ENCODE assay signal across 20 cellular contexts in genomic region chr16:70777973-70778406, GRCh38. TPM values are rescaled to one million over a fixed set of nuclear protein-coding genes. Genes with fewer than 3 reads are reported as not detected.
DNase-seq lines count a peak whose midpoint lies in the region; TF ChIP-seq lines count a peak whose summit lies in the region.
"Had no signal": no experiment of that assay in that cellular context is flagged by ENCODE, and none has a peak within 500 bp of the region (broad histone marks: within the 10 kb centered on the region; RNA-seq: fewer than 3 reads in every experiment).

No MANE protein-coding gene starts in this region.

- H3K4me3 Mint-ChIP-seq in activated naive CD8-positive, alpha-beta T cell treated with anti-CD3 and anti-CD28 coated beads for 36 hours, result no peak overlapping the region
- H3K4me3 Mint-ChIP-seq: activated CD8-positive, alpha-beta T cell treated with anti-CD3 and anti-CD28 coated beads, Interleukin-2, amount 10 ng/mL, durations not matched to agents 7 days and 5 days; activated T-helper 1 cell treated with anti-CD3 and anti-CD28 coated beads, Interleukin-12 subunit alpha, Interleukin-12 subunit beta, Interleukin-2, Interleukin-4 antibody, amounts not matched to agents 30 ng/mL and 10 ng/mL and 1 ng/mL, durations not matched to agents 14 hours and 24 hours and 36 hours had no signal

- H3K27ac Mint-ChIP-seq in activated naive CD8-positive, alpha-beta T cell treated with anti-CD3 and anti-CD28 coated beads for 36 hours, result no peak overlapping the region
- H3K27ac Mint-ChIP-seq: activated T-helper 1 cell treated with anti-CD3 and anti-CD28 coated beads, Interleukin-12 subunit alpha, Interleukin-12 subunit beta, Interleukin-2, Interleukin-4 antibody, amounts not matched to agents 30 ng/mL and 10 ng/mL and 1 ng/mL, durations not matched to agents 14 hours and 24 hours and 36 hours had no signal

- H3K9me3 Mint-ChIP-seq in activated naive CD8-positive, alpha-beta T cell treated with anti-CD3 and anti-CD28 coated beads for 36 hours, result peaks cover 5% of the 10 kb centered on the region
- H3K9me3 Mint-ChIP-seq: activated T-helper 1 cell treated with anti-CD3 and anti-CD28 coated beads, Interleukin-12 subunit alpha, Interleukin-12 subunit beta, Interleukin-2, Interleukin-4 antibody, amounts not matched to agents 30 ng/mL and 10 ng/mL and 1 ng/mL, durations not matched to agents 14 hours and 24 hours and 36 hours had no signal

- no peaks in the 10 kb centered on the region for H3K27me3 Mint-ChIP-seq in activated naive CD8-positive, alpha-beta T cell treated with anti-CD3 and anti-CD28 coated beads for 36 hours

- no peak overlapping the region for H3K4me3 ChIP-seq in AG10803 (ENCODE audit: low read length)
- peak overlapping the region; percentile 39; the same call in 1 of the 2 replicates for H3K4me3 ChIP-seq in LNCaP clone FGC (ENCODE audit: low read depth, low read length)
- no peak overlapping the region for H3K4me3 ChIP-seq in choroid plexus epithelial cell (ENCODE audit: low read depth, low read length)
- H3K4me3 ChIP-seq: coronary artery, mucosa of descending colon had no signal

- peak; percentile 28 for DNase-seq in AG10803 (ENCODE audit: low read depth)
- peak; percentile 97 for DNase-seq in LNCaP clone FGC (ENCODE audit: low read depth)
- DNase-seq in choroid plexus epithelial cell (ENCODE audit: low read depth), result peak; percentile 51
- peak; percentile 38 for DNase-seq in posterior vena cava (ENCODE audit: low spot score)
- DNase-seq in activated naive CD8-positive, alpha-beta T cell treated with anti-CD3 and anti-CD28 coated beads for 36 hours, result no peak
- DNase-seq in NCI-H226, result no peak
- DNase-seq in NCI-H2171 treated with DMSO at 0.1 percent for 48 hours (lab: John Stamatoyannopoulos, UW), result no peak
- DNase-seq in NCI-H2196 treated with DMSO at 0.1 percent for 48 hours (lab: John Stamatoyannopoulos, UW; ENCODE audit: unreplicated experiment), result no peak
- DNase-seq: activated CD8-positive, alpha-beta T cell treated with anti-CD3 and anti-CD28 coated beads, Interleukin-2, amount 10 ng/mL, durations not matched to agents 7 days and 5 days; DMS79; hippocampal formation; Kasumi-1; kidney glomerular epithelial cell; NCI-H1930; NCI-H526; PC-3; stimulated activated naive CD4-positive, alpha-beta T cell treated with Interleukin-2 at 50 U/mL for 16 hours had no signal

- H3K4me1 Mint-ChIP-seq in activated naive CD8-positive, alpha-beta T cell treated with anti-CD3 and anti-CD28 coated beads for 36 hours, result no peaks in the 10 kb centered on the region

- TF ChIP-seq CTCF in AG10803 (conservative IDR thresholded peaks at IDR 0.05; ENCODE audit: low read length) (no peak), LNCaP clone FGC (IDR thresholded peaks at IDR 0.05; ENCODE audit: control insufficient read depth, extremely low read depth, insufficient read depth) (no peak), choroid plexus epithelial cell (conservative IDR thresholded peaks at IDR 0.05; ENCODE audit: low read depth, low read length) (no peak)

- H3K36me3 Mint-ChIP-seq in activated naive CD8-positive, alpha-beta T cell treated with anti-CD3 and anti-CD28 coated beads for 36 hours, result peaks cover 31% of the 10 kb centered on the region

- intact Hi-C loops in posterior vena cava (cut with DNase I), result no loop called here

RNA-seq across cellular contexts. Expression of gene VAC14, which starts 23.0 kb away (rescaled TPM):
- 10 to 100 TPM; 25.8 to 28.4 TPM for total RNA-seq in posterior vena cava
- total RNA-seq in activated naive CD8-positive, alpha-beta T cell treated with anti-CD3 and anti-CD28 coated beads for 36 hours, result 10 to 100 TPM; 36.0 to 37.5 TPM

Comparison
In these comparisons a context has a peak if more than half of its experiments do, and no peak if none do; other contexts are left out.
1. DNase-seq: peak in AG10803 (single experiment), LNCaP clone FGC (single experiment), choroid plexus epithelial cell (single experiment) and posterior vena cava (single experiment); none in activated naive CD8-positive, alpha-beta T cell treated with anti-CD3 and anti-CD28 coated beads for 36 hours (single experiment), NCI-H226 (single experiment), NCI-H2171 treated with DMSO at 0.1 percent for 48 hours (single experiment) and NCI-H2196 treated with DMSO at 0.1 percent for 48 hours (single experiment).